9 cellular contexts compared by ENCODE assay signal in genomic region chr6:133241901-133242760, GRCh38. TPM values are rescaled to one million over a fixed set of nuclear protein-coding genes. Genes with fewer than 3 reads are reported as not detected.
A peak's percentile ranks its signal among the peaks of the same experiment; 100 is the strongest.
DNase-seq lines count a peak whose midpoint lies in the region; ATAC-seq, FAIRE-seq and TF ChIP-seq lines count a peak whose summit lies in the region.
"Had no signal": no experiment of that assay in that cellular context is flagged by ENCODE, and none has a peak within 500 bp of the region (broad histone marks: within the 10 kb centered on the region; RNA-seq: fewer than 3 reads in every experiment).

No MANE protein-coding gene starts in this region.

- no peaks in the 10 kb centered on the region for H3K9me3 Mint-ChIP-seq in nephron
- H3K9me3 Mint-ChIP-seq in activated T-helper 2 cell treated with anti-CD3 and anti-CD28 coated beads, Interferon-gamma antibody, Interleukin-2, Interleukin-4, amounts not matched to agents 10 μg/mL and 5 μg/mL and 100 μg/mL, durations not matched to agents 14 hours and 24 hours and 36 hours = no peaks in the 10 kb centered on the region

- WGBS in esophagus, 2 donors = 3 to 4% methylated on average over 61 of the region's 61 CpGs

- peak overlapping the region; percentile 91 to 96 (median 96) for H3K27ac Mint-ChIP-seq in nephron
- H3K27ac Mint-ChIP-seq in activated T-helper 2 cell treated with anti-CD3 and anti-CD28 coated beads, Interferon-gamma antibody, Interleukin-2, Interleukin-4, amounts not matched to agents 10 μg/mL and 5 μg/mL and 100 μg/mL, durations not matched to agents 14 hours and 24 hours and 36 hours = no peak overlapping the region

- H3K4me1 ChIP-seq in BE2C (no peaks in the 10 kb centered on the region; the same call in 1 of the 2 replicates), esophagus (ENCODE audit: control insufficient read depth in 2 of 2, insufficient read depth in 2 of 2, low read length in 1 of 2) (peaks cover 5 to 6% of the 10 kb centered on the region in 2 donors)

- no peak overlapping the region for H3K27ac ChIP-seq in esophagus (ENCODE audit: low read depth in 2 of 2, low read length in 1 of 2)

- H3K36me3 Mint-ChIP-seq in nephron (ENCODE audit: low read depth) = no peaks in the 10 kb centered on the region
- no peaks in the 10 kb centered on the region for H3K36me3 Mint-ChIP-seq in activated T-helper 2 cell treated with anti-CD3 and anti-CD28 coated beads, Interferon-gamma antibody, Interleukin-2, Interleukin-4, amounts not matched to agents 10 μg/mL and 5 μg/mL and 100 μg/mL, durations not matched to agents 14 hours and 24 hours and 36 hours (ENCODE audit: low read depth)

- FAIRE-seq in RCC 7860 (lab: Jason Lieb, UNC) = no peak
- FAIRE-seq: GM18507 had no signal

- H3K27me3 ChIP-seq in BE2C = no peaks in the 10 kb centered on the region
- H3K27me3 ChIP-seq in esophagus (ENCODE audit: control insufficient read depth in 1 of 2, insufficient read depth in 2 of 2, low read length in 2 of 2) = peaks cover 5 to 21% of the 10 kb centered on the region in 2 donors

- H3K36me3 ChIP-seq in BE2C (no peaks in the 10 kb centered on the region), esophagus (ENCODE audit: control insufficient read depth in 2 of 2, insufficient read depth in 2 of 2, low read length in 1 of 2) (no peaks in the 10 kb centered on the region)

- intact Hi-C loops in activated T-helper 2 cell treated with anti-CD3 and anti-CD28 coated beads, Interferon-gamma antibody, Interleukin-2, Interleukin-4, amounts not matched to agents 10 μg/mL and 5 μg/mL and 100 μg/mL, durations not matched to agents 14 hours and 24 hours and 36 hours (cut with micrococcal nuclease) = loop anchor here (10.0 kb wide), 1 partner anchor 613 kb away; no protein-coding TSS in a partner anchor

- H3K4me3 ChIP-seq in BE2C (ENCODE audit: low read depth, low read length) = peak overlapping the region; percentile 93
- H3K4me3 ChIP-seq in esophagus (ENCODE audit: low read depth in 1 of 2, low read length in 2 of 2) = peak overlapping the region; percentile 23 to 30

- H3K4me3 Mint-ChIP-seq in nephron = peak overlapping the region; percentile 91 to 96 (median 94)
- no peak overlapping the region for H3K4me3 Mint-ChIP-seq in activated T-helper 2 cell treated with anti-CD3 and anti-CD28 coated beads, Interferon-gamma antibody, Interleukin-2, Interleukin-4, amounts not matched to agents 10 μg/mL and 5 μg/mL and 100 μg/mL, durations not matched to agents 14 hours and 24 hours and 36 hours (ENCODE audit: low read depth)

- H3K9me3 ChIP-seq in BE2C = no peaks in the 10 kb centered on the region
- no peaks in the 10 kb centered on the region for H3K9me3 ChIP-seq in esophagus (ENCODE audit: control insufficient read depth in 2 of 2, insufficient read depth in 1 of 2, low read depth in 1 of 2, low read length in 1 of 2)

- peak; percentile 49 for DNase-seq in BE2C
- DNase-seq in NCI-H146 (lab: John Stamatoyannopoulos, UW) = peak; percentile 63
- no peak for DNase-seq in SHP77 treated with DMSO at 0.1 percent for 48 hours (lab: John Stamatoyannopoulos, UW)
- no peak for DNase-seq in activated T-helper 2 cell treated with anti-CD3 and anti-CD28 coated beads, Interferon-gamma antibody, Interleukin-2, Interleukin-4, amounts not matched to agents 10 μg/mL and 5 μg/mL and 100 μg/mL, durations not matched to agents 14 hours and 24 hours and 36 hours (ENCODE audit: low spot score)
- no peak for DNase-seq in RCC 7860 (ENCODE audit: low spot score)

- no peak for ATAC-seq in HG02571 (IDR thresholded peaks at IDR 0.05; ENCODE audit: unreplicated experiment)

- H3K27me3 Mint-ChIP-seq in nephron (ENCODE audit: low read depth) = peaks cover 64% of the 10 kb centered on the region
- peaks cover 61% of the 10 kb centered on the region for H3K27me3 Mint-ChIP-seq in activated T-helper 2 cell treated with anti-CD3 and anti-CD28 coated beads, Interferon-gamma antibody, Interleukin-2, Interleukin-4, amounts not matched to agents 10 μg/mL and 5 μg/mL and 100 μg/mL, durations not matched to agents 14 hours and 24 hours and 36 hours (ENCODE audit: low read depth)

- H3K4me1 Mint-ChIP-seq in nephron = peaks cover 32% of the 10 kb centered on the region
- H3K4me1 Mint-ChIP-seq in activated T-helper 2 cell treated with anti-CD3 and anti-CD28 coated beads, Interferon-gamma antibody, Interleukin-2, Interleukin-4, amounts not matched to agents 10 μg/mL and 5 μg/mL and 100 μg/mL, durations not matched to agents 14 hours and 24 hours and 36 hours (ENCODE audit: low read depth) = peaks cover 5% of the 10 kb centered on the region

- TF ChIP-seq CTCF in BE2C (IDR thresholded peaks at IDR 0.05; ENCODE audit: low read depth, low read length) (no peak), nephron (IDR thresholded peaks at IDR 0.05; ENCODE audit: unreplicated experiment in 3 of 3) (no peak)

RNA-seq across cellular contexts. Expression of gene EYA4, which starts 1.0 kb away (rescaled TPM):
- 17.2 TPM for polyA plus RNA-seq in BE2C (2012; ENCODE audit: insufficient read depth, insufficient read length, low read depth)
- under 1 TPM; 0.02 to 0.04 TPM for polyA plus RNA-seq in esophagus
- total RNA-seq in activated T-helper 2 cell treated with anti-CD3 and anti-CD28 coated beads, Interferon-gamma antibody, Interleukin-2, Interleukin-4, amounts not matched to agents 10 μg/mL and 5 μg/mL and 100 μg/mL, durations not matched to agents 14 hours and 24 hours and 36 hours = not detected in 2 replicates

Comparison
In these comparisons a context has a peak if more than half of its experiments do, and no peak if none do; other contexts are left out.
1. DNase-seq: peak in BE2C (single experiment) and NCI-H146 (single experiment); none in SHP77 treated with DMSO at 0.1 percent for 48 hours (single experiment), activated T-helper 2 cell treated with anti-CD3 and anti-CD28 coated beads, Interferon-gamma antibody, Interleukin-2, Interleukin-4, amounts not matched to agents 10 μg/mL and 5 μg/mL and 100 μg/mL, durations not matched to agents 14 hours and 24 hours and 36 hours (single experiment) and RCC 7860 (single experiment).